ENCODE assay signal across 35 cellular contexts in the genomic region with DNA sequence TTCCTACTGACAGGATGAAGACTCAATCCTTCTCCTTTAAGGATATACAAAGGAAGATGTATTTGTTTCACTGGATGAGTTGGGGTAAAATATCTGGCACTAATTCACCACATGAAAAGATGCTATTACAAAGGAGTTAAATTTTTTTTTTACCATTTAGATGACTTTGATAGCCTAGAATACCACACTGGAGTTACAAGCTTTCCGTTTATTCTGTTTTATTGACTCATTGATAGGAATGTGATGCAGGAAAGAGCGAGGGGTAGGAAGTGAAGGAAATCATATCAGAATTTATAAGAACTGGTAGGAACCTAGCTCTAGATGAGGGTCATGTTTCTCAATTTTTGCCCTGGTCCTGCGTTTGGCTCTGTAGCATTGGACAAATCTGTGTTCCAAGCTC.
"Had no signal": no experiment of that assay in that cellular context is flagged by ENCODE, and none has a peak within 500 bp of the region (broad histone marks: within the 10 kb centered on the region; RNA-seq: fewer than 3 reads in every experiment).

No MANE protein-coding gene starts in this region.

- H3K36me3 ChIP-seq: MG63 had no signal

- H3K9ac ChIP-seq: KMS-11 had no signal

- DNase-seq: Karpas-422, Kasumi-1, MG63, MM.1S, MV-4-11, NCI-H1048, NCI-H1092, NCI-H1092 treated with DMSO at 0.1 percent for 48 hours, NCI-H1105, NCI-H1105 treated with DMSO at 0.1 percent for 48 hours, NCI-H1417, NCI-H1417 treated with DMSO at 0.1 percent for 48 hours, NCI-H1436, NCI-H1436 treated with DMSO at 0.1 percent for 48 hours, NCI-H146, NCI-H1694, NCI-H1694 treated with DMSO at 0.1 percent for 48 hours, NCI-H187, NCI-H187 treated with DMSO at 0.1 percent for 48 hours, NCI-H1930, NCI-H2029, NCI-H2029 treated with DMSO at 0.1 percent for 48 hours, NCI-H2081, NCI-H2081 treated with DMSO at 0.1 percent for 48 hours, NCI-H2107, NCI-H2171, NCI-H2171 treated with DMSO at 0.1 percent for 48 hours, NCI-H2227 treated with DMSO at 0.1 percent for 48 hours, NCI-H226, NCI-H345, NCI-H446, NCI-H446 treated with DMSO at 0.1 percent for 48 hours, NCI-H510A, NCI-H510A treated with DMSO at 0.1 percent for 48 hours had no signal

- H3K27ac ChIP-seq: KMS-11 had no signal

- H3K4me3 ChIP-seq: MG63 had no signal

- H3K9me3 ChIP-seq: MG63 had no signal

- H3K27me3 ChIP-seq: MG63 had no signal

- H3K4me2 ChIP-seq: KMS-11 had no signal
